In genomic region chr11:66915046-66915832, GRCh38 we compare ENCODE assay signal across 14 cellular contexts.
DNase-seq lines count a peak whose midpoint lies in the region; ATAC-seq and TF ChIP-seq lines count a peak whose summit lies in the region.
"Had no signal": no experiment of that assay in that cellular context is flagged by ENCODE, and none has a peak within 500 bp of the region (broad histone marks: within the 10 kb centered on the region; RNA-seq: fewer than 3 reads in every experiment).

No MANE protein-coding gene starts in this region.

- no peaks in the 10 kb centered on the region for H3K9me3 ChIP-seq in iPS-20b (ENCODE audit: insufficient read depth, low read depth, low read length)
- H3K9me3 ChIP-seq: Peyer's patch had no signal

- H3K9ac ChIP-seq in iPS-20b (ENCODE audit: low read depth, low read length): peak overlapping the region; percentile 46; the same call in 1 of the 2 replicates

- H3K27ac ChIP-seq in angular gyrus (ENCODE audit: low read depth, low read length) (peak overlapping the region; percentile 84), iPS-20b (ENCODE audit: low read length) (no peak overlapping the region), substantia nigra (ENCODE audit: low read depth, low read length, poor library complexity, severe bottlenecking) (peak overlapping the region; percentile 85)
- H3K27ac ChIP-seq: Peyer's patch had no signal

- no peak for DNase-seq in HFF-Myc (ENCODE audit: extremely low read depth, low read depth)
- DNase-seq in substantia nigra (lab: John Stamatoyannopoulos, UW): peak in 18 of 49 donors; percentile 23 to 68 (median 38)
- DNase-seq in cortex of kidney (lab: John Stamatoyannopoulos, UW): no peak
- DNase-seq in activated CD4-positive, CD25-positive, alpha-beta regulatory T cell treated with anti-CD3 and anti-CD28 coated beads, Interleukin-2, amount 50 U/mL, for 72 hours: no peak
- DNase-seq: activated CD8-positive, alpha-beta T cell treated with anti-CD3 and anti-CD28 coated beads for 36 hours; activated naive CD4-positive, alpha-beta T cell; CD4-positive, alpha-beta T cell; NCI-H2171; Peyer's patch; right cardiac atrium; stimulated activated naive CD8-positive, alpha-beta T cell treated with anti-CD3 and anti-CD28 coated beads, Interleukin-15, amount 100 ng/mL, for 72 hours had no signal

- H3K4me1 ChIP-seq in iPS-20b (ENCODE audit: insufficient read depth, low read length): peaks cover 23% of the 10 kb centered on the region; the same call in 1 of the 2 replicates
- H3K4me1 ChIP-seq: Peyer's patch had no signal

- no peak for ATAC-seq in HG03159 (IDR thresholded peaks at IDR 0.05; ENCODE audit: unreplicated experiment)
- ATAC-seq: activated CD8-positive, alpha-beta T cell treated with anti-CD3 and anti-CD28 coated beads for 36 hours; stimulated activated naive CD8-positive, alpha-beta T cell treated with anti-CD3 and anti-CD28 coated beads, Interleukin-15, amount 100 ng/mL, for 72 hours had no signal

- peak; percentile 16 for TF ChIP-seq CTCF in HFF-Myc (IDR thresholded peaks at IDR 0.05; ENCODE audit: low read depth, low read length, missing control alignments)

- no peaks in the 10 kb centered on the region for H3K27me3 ChIP-seq in iPS-20b (ENCODE audit: insufficient read depth, low read length)
- H3K27me3 ChIP-seq: Peyer's patch had no signal

- H3K36me3 ChIP-seq in iPS-20b (ENCODE audit: insufficient read depth, low read depth, low read length): no peaks in the 10 kb centered on the region
- H3K36me3 ChIP-seq: Peyer's patch had no signal

- H3K4me3 ChIP-seq in HFF-Myc (replicated peaks; ENCODE audit: low read depth, low read length): no peak overlapping the region
- no peak overlapping the region for H3K4me3 ChIP-seq in iPS-20b (ENCODE audit: low read length)
- H3K4me3 ChIP-seq: Peyer's patch had no signal
